20 cellular contexts compared by ENCODE assay signal in the genomic region with DNA sequence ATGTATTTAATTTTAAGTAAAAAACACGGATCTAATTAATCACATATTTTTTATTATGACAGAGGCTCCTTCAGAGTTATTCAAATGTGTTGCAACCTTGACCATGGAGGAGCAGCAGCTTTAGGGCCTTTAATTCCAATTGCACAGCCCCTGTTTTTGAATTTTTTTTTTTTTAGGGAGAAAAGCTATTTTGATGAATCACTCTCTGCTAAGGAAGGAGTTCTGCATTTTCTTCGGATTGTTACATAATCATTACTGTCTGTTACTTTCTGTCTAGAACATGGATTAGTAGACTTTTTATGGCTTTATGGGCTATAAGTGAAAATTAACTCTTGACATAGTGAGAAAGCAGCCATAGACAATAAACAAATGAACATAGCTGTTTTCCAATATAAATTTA.
DNase-seq lines count a peak whose midpoint lies in the region; ATAC-seq and TF ChIP-seq lines count a peak whose summit lies in the region.
"Had no signal": no experiment of that assay in that cellular context is flagged by ENCODE, and none has a peak within 500 bp of the region (broad histone marks: within the 10 kb centered on the region; RNA-seq: fewer than 3 reads in every experiment).

No MANE protein-coding gene starts in this region.

- ATAC-seq in activated CD8-positive, alpha-beta T cell treated with anti-CD3 and anti-CD28 coated beads for 36 hours = no peak
- ATAC-seq: GM12878, left ventricle myocardium superior, right lobe of liver, Right ventricle myocardium inferior had no signal

- H3K4me1 ChIP-seq in CD8-positive, alpha-beta memory T cell (ENCODE audit: insufficient read depth, low read length) = no peaks in the 10 kb centered on the region
- H3K4me1 ChIP-seq: BLaER1 had no signal

- H3K4me1 Mint-ChIP-seq in activated CD8-positive, alpha-beta T cell treated with anti-CD3 and anti-CD28 coated beads for 36 hours (ENCODE audit: low read depth) = peaks cover 10% of the 10 kb centered on the region
- peaks cover 17 to 21% (median 18%) of the 10 kb centered on the region in 3 donors for H3K4me1 Mint-ChIP-seq in CD8-positive, alpha-beta memory T cell

- no peak for TF ChIP-seq POLR2A in NB4 (IDR thresholded peaks at IDR 0.05; ENCODE audit: extremely low read depth, insufficient read length)

- POLR2A ChIA-PET in activated CD8-positive, alpha-beta T cell treated with anti-CD3 and anti-CD28 coated beads for 36 hours (lab: Charles Lee) = interaction anchor here (0.6 to 0.7 kb wide), 3 partner anchors 11 to 157 kb away, joined by 3 read pairs; no protein-coding TSS in a partner anchor
- POLR2A ChIA-PET in CD8-positive, alpha-beta memory T cell (lab: Charles Lee) = no interaction called here

- no peak overlapping the region for H3K4me3 ChIP-seq in NB4 (ENCODE audit: low read depth, low read length)
- H3K4me3 ChIP-seq in retinal pigment epithelial cell (ENCODE audit: low read length) = no peak overlapping the region
- H3K4me3 ChIP-seq in CD8-positive, alpha-beta memory T cell (ENCODE audit: low read length) = no peak overlapping the region
- H3K4me3 ChIP-seq: BLaER1, GM12878, right lobe of liver, vagina had no signal

- no peak overlapping the region for H3K27ac ChIP-seq in CD8-positive, alpha-beta memory T cell (ENCODE audit: low read depth, low read length)
- H3K27ac ChIP-seq: BLaER1, epithelial cell of prostate, right lobe of liver, vagina, VCaP had no signal

- no peak overlapping the region for H3K27ac Mint-ChIP-seq in activated CD8-positive, alpha-beta T cell treated with anti-CD3 and anti-CD28 coated beads for 36 hours
- H3K27ac Mint-ChIP-seq in CD8-positive, alpha-beta memory T cell = peak overlapping the region in 1 of 8 donors; percentile 26
- H3K27ac Mint-ChIP-seq: activated naive CD4-positive, alpha-beta T cell treated with anti-CD3 and anti-CD28 coated beads, Interleukin-2, amount 50 U/mL, for 24 hours; brain had no signal

- intact Hi-C loops in activated CD8-positive, alpha-beta T cell treated with anti-CD3 and anti-CD28 coated beads for 36 hours (cut with micrococcal nuclease) = loop anchor here (5.0 kb wide), 1 partner anchor 90 kb away; the partner anchor contains the start of gene MCTP2

- peaks cover 8% of the 10 kb centered on the region for H3K36me3 Mint-ChIP-seq in activated CD8-positive, alpha-beta T cell treated with anti-CD3 and anti-CD28 coated beads for 36 hours (ENCODE audit: low read depth)
- H3K36me3 Mint-ChIP-seq in CD8-positive, alpha-beta memory T cell = peaks cover 7 to 29% (median 8%) of the 10 kb centered on the region in 3 donors
- H3K36me3 Mint-ChIP-seq: brain had no signal

- H3K4me3 Mint-ChIP-seq in activated CD8-positive, alpha-beta T cell treated with anti-CD3 and anti-CD28 coated beads for 36 hours = no peak overlapping the region
- no peak overlapping the region for H3K4me3 Mint-ChIP-seq in CD8-positive, alpha-beta memory T cell
- H3K4me3 Mint-ChIP-seq: activated naive CD4-positive, alpha-beta T cell treated with anti-CD3 and anti-CD28 coated beads, Interleukin-2, amount 50 U/mL, for 24 hours; brain had no signal

- DNase-seq in GM03348 (ENCODE audit: low spot score) (peak; percentile 53), NB4 (ENCODE audit: low read depth) (peak; percentile 51), dedifferentiated amniotic fluid mesenchymal stem cell (ENCODE audit: extremely low spot score) (peak; percentile 46), retinal pigment epithelial cell (ENCODE audit: low read depth) (peak; percentile 34), medulla oblongata (ENCODE audit: extremely low spot score) (no peak)
- no peak for DNase-seq in activated CD8-positive, alpha-beta T cell treated with anti-CD3 and anti-CD28 coated beads for 36 hours
- no peak for DNase-seq in CD8-positive, alpha-beta memory T cell
- DNase-seq: activated CD4-positive, alpha-beta T cell treated with anti-CD3 and anti-CD28 coated beads, Interleukin-2, amount 50 U/mL, for 48 hours; activated T-cell treated with anti-CD3 and anti-CD28 coated beads, Interleukin-2, amount 50 U/mL, for 48 hours; left ventricle myocardium superior; NCI-H2227 treated with DMSO at 0.1 percent for 48 hours; right lobe of liver had no signal

- H3K27me3 Mint-ChIP-seq in activated CD8-positive, alpha-beta T cell treated with anti-CD3 and anti-CD28 coated beads for 36 hours = no peaks in the 10 kb centered on the region
- H3K27me3 Mint-ChIP-seq in CD8-positive, alpha-beta memory T cell = no peaks in the 10 kb centered on the region
- H3K27me3 Mint-ChIP-seq: activated naive CD4-positive, alpha-beta T cell treated with anti-CD3 and anti-CD28 coated beads, Interleukin-2, amount 50 U/mL, for 24 hours had no signal

- CTCF ChIA-PET in activated CD8-positive, alpha-beta T cell treated with anti-CD3 and anti-CD28 coated beads for 36 hours (lab: Charles Lee) = interaction anchor here (0.9 to 8.9 kb wide), 6 partner anchors 8 to 158 kb away, joined by 3 to 325 read pairs (median 21); no protein-coding TSS in a partner anchor
- CTCF ChIA-PET in CD8-positive, alpha-beta memory T cell (lab: Charles Lee) = interaction anchor here (1.1 to 9.0 kb wide), 4 partner anchors 25 to 157 kb away, joined by 4 to 182 read pairs (median 30); partner anchors contain the start of gene MCTP2

- no peaks in the 10 kb centered on the region for H3K9me3 ChIP-seq in CD8-positive, alpha-beta memory T cell (ENCODE audit: low read length)
- H3K9me3 ChIP-seq: right lobe of liver, vagina had no signal

- no peaks in the 10 kb centered on the region for H3K9me3 Mint-ChIP-seq in activated CD8-positive, alpha-beta T cell treated with anti-CD3 and anti-CD28 coated beads for 36 hours
- no peaks in the 10 kb centered on the region for H3K9me3 Mint-ChIP-seq in CD8-positive, alpha-beta memory T cell
- H3K9me3 Mint-ChIP-seq: activated naive CD4-positive, alpha-beta T cell treated with anti-CD3 and anti-CD28 coated beads, Interleukin-2, amount 50 U/mL, for 24 hours had no signal

- no peaks in the 10 kb centered on the region for H3K36me3 ChIP-seq in CD8-positive, alpha-beta memory T cell (ENCODE audit: insufficient read depth, low read length)
- H3K36me3 ChIP-seq: right lobe of liver, vagina had no signal

- TF ChIP-seq CTCF in NB4 (IDR thresholded peaks at IDR 0.05; ENCODE audit: low read depth, low read length) = no peak
- no peak for TF ChIP-seq CTCF in retinal pigment epithelial cell (conservative IDR thresholded peaks at IDR 0.05; ENCODE audit: low read depth, low read length)
- TF ChIP-seq CTCF in activated CD8-positive, alpha-beta T cell treated with anti-CD3 and anti-CD28 coated beads for 36 hours (IDR thresholded peaks at IDR 0.05) = no peak

- H3K27me3 ChIP-seq in CD8-positive, alpha-beta memory T cell (ENCODE audit: insufficient read depth, low read length, poor library complexity, severe bottlenecking) = no peaks in the 10 kb centered on the region
- H3K27me3 ChIP-seq: BLaER1, right lobe of liver, vagina had no signal

Comparison
In these comparisons a context has a peak if more than half of its experiments do, and no peak if none do; other contexts are left out.
1. DNase-seq: peak in GM03348 (single experiment), NB4 (single experiment), dedifferentiated amniotic fluid mesenchymal stem cell (single experiment) and retinal pigment epithelial cell (single experiment); none in medulla oblongata (single experiment), activated CD8-positive, alpha-beta T cell treated with anti-CD3 and anti-CD28 coated beads for 36 hours (single experiment) and CD8-positive, alpha-beta memory T cell (0 of 5).